6 cellular contexts compared by ENCODE assay signal in the genomic region with DNA sequence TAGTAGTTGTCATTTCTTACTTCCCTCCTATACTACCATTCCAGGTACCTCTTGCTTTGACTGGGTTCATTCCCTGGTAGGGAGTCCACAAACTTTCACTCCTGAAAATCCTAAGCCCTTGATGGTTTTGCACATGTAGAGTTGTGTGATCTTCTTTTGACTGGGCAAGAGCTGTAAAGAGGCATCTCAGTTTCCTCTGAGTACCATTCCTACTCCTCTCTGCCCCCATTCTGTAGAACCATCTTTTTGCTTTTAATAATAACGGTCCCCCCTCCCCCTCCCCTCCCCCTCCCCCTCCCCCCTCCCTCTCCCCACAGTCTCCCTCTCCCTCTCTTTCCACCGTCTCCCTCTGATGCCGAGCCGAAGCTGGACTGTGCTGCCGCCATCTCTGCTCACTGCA.
"Had no signal": no experiment of that assay in that cellular context is flagged by ENCODE, and none has a peak within 500 bp of the region (broad histone marks: within the 10 kb centered on the region; RNA-seq: fewer than 3 reads in every experiment).

No MANE protein-coding gene starts in this region.

- H3K4me2 ChIP-seq: KMS-11 had no signal

- DNase-seq: IMR-90, KBM-7, KG1 had no signal

- H3K9ac ChIP-seq: KMS-11 had no signal

- H3K27ac ChIP-seq: HL-60, KMS-11 had no signal

- FAIRE-seq: HTR-8/SVneo had no signal
